Comparison of ENCODE assay signal across 8 cellular contexts in genomic region chr5:131633830-131634229, GRCh38. TPM values are rescaled to one million over a fixed set of nuclear protein-coding genes. Genes with fewer than 3 reads are reported as not detected.
DNase-seq lines count a peak whose midpoint lies in the region; ATAC-seq and TF ChIP-seq lines count a peak whose summit lies in the region.

No MANE protein-coding gene starts in this region.

- intact Hi-C loops in activated CD4-positive, alpha-beta T cell treated with anti-CD3 and anti-CD28 coated beads for 36 hours (cut with DNase I, micrococcal nuclease), result loop anchor here (2.0 to 10.0 kb wide), 11 partner anchors 45 to 1331 kb away; partner anchors contain the start of genes AFF4 (in 1 of the 2), GDF9 (in 1 of the 2), RAD50 (in 1 of the 2) and SLC22A4 (in 1 of the 2)
- intact Hi-C loops in testis (cut with DNase I; ENCODE audit: low total_unique reads), result loop anchor here (10.0 kb wide), 1 partner anchor 161 kb away; the partner anchor contains the start of gene FNIP1

- H3K27ac Mint-ChIP-seq in activated CD4-positive, alpha-beta T cell treated with anti-CD3 and anti-CD28 coated beads for 36 hours, result peak overlapping the region; percentile 93
- peak overlapping the region; percentile 98 for H3K27ac Mint-ChIP-seq in activated CD8-positive, alpha-beta T cell treated with anti-CD3 and anti-CD28 coated beads, Interleukin-2, amount 10 ng/mL, durations not matched to agents 7 days and 5 days

- 40 to 45% methylated on average over 5 of the region's 5 CpGs for WGBS in testis, 2 donors

- DNase-seq in activated CD4-positive, alpha-beta T cell treated with anti-CD3 and anti-CD28 coated beads for 36 hours, result no peak
- DNase-seq in activated CD4-positive, alpha-beta T cell treated with anti-CD3 and anti-CD28 coated beads for 48 hours, result no peak
- no peak for DNase-seq in activated CD8-positive, alpha-beta T cell treated with anti-CD3 and anti-CD28 coated beads, Interleukin-2, amount 10 ng/mL, durations not matched to agents 7 days and 5 days
- DNase-seq in testis (no peak), NCI-H2171 (lab: John Stamatoyannopoulos, UW) (no peak), putamen (ENCODE audit: low spot score) (no peak), activated gamma-delta T cell (lab: John Stamatoyannopoulos, UW) (no peak)

- H3K4me3 ChIP-seq in iPS-20b (ENCODE audit: low read length) (peak overlapping the region; percentile 96), testis (peak overlapping the region; percentile 67 to 84)

- H3K9me3 Mint-ChIP-seq in activated CD4-positive, alpha-beta T cell treated with anti-CD3 and anti-CD28 coated beads for 36 hours (ENCODE audit: low read depth), result no peaks in the 10 kb centered on the region
- H3K9me3 Mint-ChIP-seq in activated CD8-positive, alpha-beta T cell treated with anti-CD3 and anti-CD28 coated beads, Interleukin-2, amount 10 ng/mL, durations not matched to agents 7 days and 5 days (ENCODE audit: insufficient read depth), result no peaks in the 10 kb centered on the region

- no peak overlapping the region for H3K27ac ChIP-seq in iPS-20b (ENCODE audit: low read length)
- peak overlapping the region in 1 of 2 donors; percentile 96 for H3K27ac ChIP-seq in testis

- no peaks in the 10 kb centered on the region for H3K27me3 Mint-ChIP-seq in activated CD4-positive, alpha-beta T cell treated with anti-CD3 and anti-CD28 coated beads for 36 hours
- no peaks in the 10 kb centered on the region for H3K27me3 Mint-ChIP-seq in activated CD8-positive, alpha-beta T cell treated with anti-CD3 and anti-CD28 coated beads, Interleukin-2, amount 10 ng/mL, durations not matched to agents 7 days and 5 days (ENCODE audit: low read depth)

- no peak overlapping the region for H3K4me3 Mint-ChIP-seq in activated CD4-positive, alpha-beta T cell treated with anti-CD3 and anti-CD28 coated beads for 36 hours
- peak overlapping the region; percentile 87 for H3K4me3 Mint-ChIP-seq in activated CD8-positive, alpha-beta T cell treated with anti-CD3 and anti-CD28 coated beads, Interleukin-2, amount 10 ng/mL, durations not matched to agents 7 days and 5 days

- no peak for ATAC-seq in activated CD4-positive, alpha-beta T cell treated with anti-CD3 and anti-CD28 coated beads for 36 hours
- no peak for ATAC-seq in activated CD8-positive, alpha-beta T cell treated with anti-CD3 and anti-CD28 coated beads, Interleukin-2, amount 10 ng/mL, durations not matched to agents 7 days and 5 days

- peaks cover 23% of the 10 kb centered on the region for H3K4me1 Mint-ChIP-seq in activated CD4-positive, alpha-beta T cell treated with anti-CD3 and anti-CD28 coated beads for 36 hours
- peaks cover 30% of the 10 kb centered on the region for H3K4me1 Mint-ChIP-seq in activated CD8-positive, alpha-beta T cell treated with anti-CD3 and anti-CD28 coated beads, Interleukin-2, amount 10 ng/mL, durations not matched to agents 7 days and 5 days (ENCODE audit: low read depth)

- H3K36me3 Mint-ChIP-seq in activated CD4-positive, alpha-beta T cell treated with anti-CD3 and anti-CD28 coated beads for 36 hours (ENCODE audit: low read depth), result peaks cover 10% of the 10 kb centered on the region
- H3K36me3 Mint-ChIP-seq in activated CD8-positive, alpha-beta T cell treated with anti-CD3 and anti-CD28 coated beads, Interleukin-2, amount 10 ng/mL, durations not matched to agents 7 days and 5 days (ENCODE audit: low read depth), result peaks cover 15% of the 10 kb centered on the region

- H3K27me3 ChIP-seq in iPS-20b (ENCODE audit: insufficient read depth, low read length), result no peaks in the 10 kb centered on the region
- no peaks in the 10 kb centered on the region for H3K27me3 ChIP-seq in testis

- H3K4me1 ChIP-seq in iPS-20b (ENCODE audit: insufficient read depth, low read length), result peaks cover 6% of the 10 kb centered on the region; the same call in 1 of the 2 replicates
- peaks cover 8% of the 10 kb centered on the region for H3K4me1 ChIP-seq in testis

- POLR2A ChIA-PET in activated CD4-positive, alpha-beta T cell treated with anti-CD3 and anti-CD28 coated beads for 36 hours (lab: Charles Lee), result interaction anchor here (0.6 to 0.7 kb wide), 2 partner anchors 20 to 152 kb away, joined by 3 to 4 read pairs; no protein-coding TSS in a partner anchor
- POLR2A ChIA-PET in activated CD8-positive, alpha-beta T cell treated with anti-CD3 and anti-CD28 coated beads, Interleukin-2, amount 10 ng/mL, durations not matched to agents 7 days and 5 days (lab: Charles Lee), result no interaction called here

- H3K36me3 ChIP-seq in iPS-20b (ENCODE audit: insufficient read depth, low read depth, low read length) (no peaks in the 10 kb centered on the region), testis (ENCODE audit: low read depth, missing control alignments) (no peaks in the 10 kb centered on the region)

- H3K9me3 ChIP-seq in iPS-20b (ENCODE audit: insufficient read depth, low read depth, low read length) (no peaks in the 10 kb centered on the region), testis (no peaks in the 10 kb centered on the region)

- CTCF ChIA-PET in activated CD4-positive, alpha-beta T cell treated with anti-CD3 and anti-CD28 coated beads for 36 hours (lab: Charles Lee), result interaction anchor here (0.6 kb wide), 1 partner anchor 179 kb away, joined by 3 read pairs; no protein-coding TSS in a partner anchor
- CTCF ChIA-PET in activated CD8-positive, alpha-beta T cell treated with anti-CD3 and anti-CD28 coated beads, Interleukin-2, amount 10 ng/mL, durations not matched to agents 7 days and 5 days (lab: Charles Lee), result interaction anchor here (1.5 to 6.7 kb wide), 2 partner anchors 45 to 374 kb away, joined by 4 to 46 read pairs; no protein-coding TSS in a partner anchor

- H3K9ac ChIP-seq in iPS-20b (ENCODE audit: low read depth, low read length), result peak overlapping the region; percentile 98; the same call in 1 of the 2 replicates

- no peak for TF ChIP-seq POLR2A in testis (IDR thresholded peaks at IDR 0.05)

- TF ChIP-seq CTCF in testis (IDR thresholded peaks at IDR 0.05), result no peak

RNA-seq across cellular contexts. Expression of gene RAPGEF6, which starts 1.2 kb away (rescaled TPM):
- total RNA-seq in activated CD4-positive, alpha-beta T cell treated with anti-CD3 and anti-CD28 coated beads for 36 hours, result 10 to 100 TPM; 26.5 to 30.5 TPM
- 10 to 100 TPM; 36.4 to 40.9 TPM for total RNA-seq in activated CD8-positive, alpha-beta T cell treated with anti-CD3 and anti-CD28 coated beads, Interleukin-2, amount 10 ng/mL, durations not matched to agents 7 days and 5 days
- total RNA-seq in testis, result 10 to 100 TPM; 40.1 to 59.0 TPM
- 27.6 TPM for polyA plus RNA-seq in testis (ENCODE audit: insufficient read depth, low read depth, low replicate concordance)
